8 cellular contexts compared by ENCODE assay signal in the genomic region with DNA sequence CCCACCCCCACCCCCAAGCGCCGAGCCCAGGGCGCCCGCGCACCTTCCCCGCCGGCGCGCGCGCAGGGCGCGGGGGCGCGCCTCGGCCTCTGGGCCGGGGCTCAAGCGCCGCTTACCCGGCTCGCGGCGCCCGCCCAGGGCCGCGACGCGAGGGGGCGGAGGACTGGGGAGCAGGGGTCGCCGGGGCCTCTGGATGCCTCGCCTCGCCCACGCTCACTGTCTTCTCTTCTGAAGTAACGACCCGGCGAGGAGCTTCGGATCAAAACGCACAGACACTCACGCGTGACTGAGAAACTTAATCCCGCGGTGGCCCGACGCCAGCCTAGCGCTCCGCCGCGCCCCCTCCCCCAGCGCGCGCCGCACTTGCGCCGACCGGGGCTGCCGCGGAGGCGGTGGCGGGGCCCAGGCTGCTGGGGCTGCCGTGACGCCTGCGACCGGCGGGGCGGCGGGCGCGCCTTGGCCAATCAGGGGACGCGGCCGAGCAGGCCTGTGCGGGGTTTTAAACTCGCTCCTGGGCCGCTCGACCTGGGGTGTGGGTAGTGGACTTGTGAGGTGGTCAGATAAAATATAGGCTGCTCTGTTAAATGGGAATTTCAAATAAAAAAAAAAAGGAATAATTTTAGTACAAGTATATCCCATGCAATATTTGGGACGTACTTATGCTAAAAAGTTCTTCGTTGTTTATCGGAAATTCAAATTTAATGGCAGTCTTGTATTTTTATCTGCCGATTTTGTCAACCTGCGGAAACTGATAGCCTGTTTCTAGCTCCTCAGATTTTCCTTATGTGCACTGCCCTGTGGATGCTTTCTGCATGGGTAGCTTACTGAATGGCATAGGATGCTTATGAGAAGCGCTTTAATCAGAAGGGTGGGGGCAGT. TPM values are rescaled to one million over a fixed set of nuclear protein-coding genes. Genes with fewer than 3 reads are reported as not detected.
DNase-seq lines count a peak whose midpoint lies in the region; ATAC-seq and TF ChIP-seq lines count a peak whose summit lies in the region.

A gene with protein sequence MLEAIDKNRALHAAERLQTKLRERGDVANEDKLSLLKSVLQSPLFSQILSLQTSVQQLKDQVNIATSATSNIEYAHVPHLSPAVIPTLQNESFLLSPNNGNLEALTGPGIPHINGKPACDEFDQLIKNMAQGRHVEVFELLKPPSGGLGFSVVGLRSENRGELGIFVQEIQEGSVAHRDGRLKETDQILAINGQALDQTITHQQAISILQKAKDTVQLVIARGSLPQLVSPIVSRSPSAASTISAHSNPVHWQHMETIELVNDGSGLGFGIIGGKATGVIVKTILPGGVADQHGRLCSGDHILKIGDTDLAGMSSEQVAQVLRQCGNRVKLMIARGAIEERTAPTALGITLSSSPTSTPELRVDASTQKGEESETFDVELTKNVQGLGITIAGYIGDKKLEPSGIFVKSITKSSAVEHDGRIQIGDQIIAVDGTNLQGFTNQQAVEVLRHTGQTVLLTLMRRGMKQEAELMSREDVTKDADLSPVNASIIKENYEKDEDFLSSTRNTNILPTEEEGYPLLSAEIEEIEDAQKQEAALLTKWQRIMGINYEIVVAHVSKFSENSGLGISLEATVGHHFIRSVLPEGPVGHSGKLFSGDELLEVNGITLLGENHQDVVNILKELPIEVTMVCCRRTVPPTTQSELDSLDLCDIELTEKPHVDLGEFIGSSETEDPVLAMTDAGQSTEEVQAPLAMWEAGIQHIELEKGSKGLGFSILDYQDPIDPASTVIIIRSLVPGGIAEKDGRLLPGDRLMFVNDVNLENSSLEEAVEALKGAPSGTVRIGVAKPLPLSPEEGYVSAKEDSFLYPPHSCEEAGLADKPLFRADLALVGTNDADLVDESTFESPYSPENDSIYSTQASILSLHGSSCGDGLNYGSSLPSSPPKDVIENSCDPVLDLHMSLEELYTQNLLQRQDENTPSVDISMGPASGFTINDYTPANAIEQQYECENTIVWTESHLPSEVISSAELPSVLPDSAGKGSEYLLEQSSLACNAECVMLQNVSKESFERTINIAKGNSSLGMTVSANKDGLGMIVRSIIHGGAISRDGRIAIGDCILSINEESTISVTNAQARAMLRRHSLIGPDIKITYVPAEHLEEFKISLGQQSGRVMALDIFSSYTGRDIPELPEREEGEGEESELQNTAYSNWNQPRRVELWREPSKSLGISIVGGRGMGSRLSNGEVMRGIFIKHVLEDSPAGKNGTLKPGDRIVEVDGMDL (N-terminal part only) (minus strand): TSS at position 409 of the 879 bp plus-strand sequence. CDS start 29,377 bp downstream, outside the sequence.

- no peak for TF ChIP-seq CTCF in CD4-positive, alpha-beta T cell (IDR thresholded peaks at IDR 0.05)

- H3K36me3 ChIP-seq in skeletal muscle satellite cell (ENCODE audit: insufficient read depth, low read length), result no peaks in the 10 kb centered on the region

- peaks cover 26% of the 10 kb centered on the region for H3K27me3 Mint-ChIP-seq in CD4-positive, alpha-beta T cell

- no peak within 1 kb of the TSS for H3K27ac Mint-ChIP-seq in CD4-positive, alpha-beta T cell

- peak within 1 kb of the TSS; percentile 98 for H3K4me2 ChIP-seq in skeletal muscle satellite cell (ENCODE audit: low read length)

- H3K27me3 ChIP-seq in skeletal muscle satellite cell (ENCODE audit: control insufficient read depth, insufficient read depth, low read length), result no peaks in the 10 kb centered on the region
- peaks cover 14% of the 10 kb centered on the region for H3K27me3 ChIP-seq in CD4-positive, alpha-beta T cell (ENCODE audit: control insufficient read depth, insufficient read depth, low read length)

- ATAC-seq in CD4-positive, alpha-beta T cell (ENCODE audit: poor library complexity), result no peak
- ATAC-seq in GM21390 (IDR thresholded peaks at IDR 0.05; ENCODE audit: unreplicated experiment) (no peak), HG02571 (IDR thresholded peaks at IDR 0.05; ENCODE audit: unreplicated experiment) (no peak)

- no peaks in the 10 kb centered on the region for H3K9me3 Mint-ChIP-seq in CD4-positive, alpha-beta T cell

- POLR2A ChIA-PET in CD4-positive, alpha-beta T cell (lab: Charles Lee), result no interaction called here

- H3K4me3 ChIP-seq in skeletal muscle satellite cell (ENCODE audit: low read length), result peak within 1 kb of the TSS; percentile 90

- H3K4me3 Mint-ChIP-seq in CD4-positive, alpha-beta T cell, result no peak within 1 kb of the TSS

- no peaks in the 10 kb centered on the region for H3K36me3 Mint-ChIP-seq in CD4-positive, alpha-beta T cell (ENCODE audit: low read depth)

- peaks cover 30% of the 10 kb centered on the region for H3K4me1 ChIP-seq in skeletal muscle satellite cell (ENCODE audit: control insufficient read depth, insufficient read depth, low read length)

- peak within 1 kb of the TSS; percentile 88 for H3K9ac ChIP-seq in skeletal muscle satellite cell (ENCODE audit: low read depth, low read length)

- intact Hi-C loops in CD4-positive, alpha-beta T cell (cut with DNase I, micrococcal nuclease), result loop anchor here in 1 of 2 experiments (10.0 kb wide), 1 partner anchor 55 kb away; no protein-coding TSS in a partner anchor

- no peaks in the 10 kb centered on the region for H3K9me3 ChIP-seq in skeletal muscle satellite cell (replicated peaks; ENCODE audit: low read length)
- no peaks in the 10 kb centered on the region for H3K9me3 ChIP-seq in CD4-positive, alpha-beta T cell (ENCODE audit: control insufficient read depth, low read length)

- no peaks in the 10 kb centered on the region for H3K4me1 Mint-ChIP-seq in CD4-positive, alpha-beta T cell (ENCODE audit: low read depth)

- H3K27ac ChIP-seq in CD4-positive, alpha-beta T cell (ENCODE audit: low read depth, low read length), result no peak within 1 kb of the TSS

- CTCF ChIA-PET in CD4-positive, alpha-beta T cell (lab: Charles Lee), result no interaction called here

- DNase-seq in EL (peak; percentile 69), NCI-H226 (peak; percentile 49), cerebellar cortex (ENCODE audit: low spot score) (peak; percentile 66), iPS-NIHi7 (ENCODE audit: extremely low spot score) (peak; percentile 91)
- DNase-seq in CD4-positive, alpha-beta T cell, result no peak

RNA-seq across cellular contexts. Expression of the gene that starts here (rescaled TPM):
- total RNA-seq in skeletal muscle satellite cell (2012; rRNA removed), result 17.3 and 19.5 TPM in 2 replicates
- total RNA-seq in CD4-positive, alpha-beta T cell, result not detected

Comparison
In these comparisons a context has a peak if more than half of its experiments do, and no peak if none do; other contexts are left out.
1. DNase-seq: peak in EL (single experiment), NCI-H226 (single experiment), cerebellar cortex (single experiment) and iPS-NIHi7 (single experiment); none in CD4-positive, alpha-beta T cell (0 of 10).